In genomic region chr2:23828256-23828980, GRCh38 we compare ENCODE assay signal across 19 cellular contexts.
A peak's percentile ranks its signal among the peaks of the same experiment; 100 is the strongest.
DNase-seq lines count a peak whose midpoint lies in the region; ATAC-seq and TF ChIP-seq lines count a peak whose summit lies in the region.
"Had no signal": no experiment of that assay in that cellular context is flagged by ENCODE, and none has a peak within 500 bp of the region (broad histone marks: within the 10 kb centered on the region; RNA-seq: fewer than 3 reads in every experiment).

No MANE protein-coding gene starts in this region.

- H3K9me3 Mint-ChIP-seq in MCF 10A (ENCODE audit: unreplicated experiment) = no peaks in the 10 kb centered on the region

- H3K4me2 ChIP-seq in smooth muscle cell = no peak overlapping the region
- H3K4me2 ChIP-seq: hepatocyte had no signal

- H3K79me2 ChIP-seq in smooth muscle cell (ENCODE audit: low read depth) = no peaks in the 10 kb centered on the region
- H3K79me2 ChIP-seq: hepatocyte had no signal

- POLR2A ChIA-PET in MCF 10A (lab: Yijun Ruan, JAX) = interaction anchor here (0.6 to 6.2 kb wide), 4 partner anchors 24 to 349 kb away, joined by 3 to 69 read pairs (median 8); partner anchors contain the start of gene ATAD2B

- H2AFZ ChIP-seq in smooth muscle cell (ENCODE audit: low read depth) = no peak overlapping the region
- H2AFZ ChIP-seq: hepatocyte had no signal

- no peak for TF ChIP-seq POLR2A in breast epithelium (IDR thresholded peaks at IDR 0.05)

- H3K9me3 ChIP-seq in breast epithelium = no peaks in the 10 kb centered on the region
- H3K9me3 ChIP-seq in T-helper 17 cell (ENCODE audit: control insufficient read depth, low read length, poor library complexity, severe bottlenecking) = no peaks in the 10 kb centered on the region
- no peaks in the 10 kb centered on the region for H3K9me3 ChIP-seq in smooth muscle cell (replicated peaks; ENCODE audit: low read depth)
- no peaks in the 10 kb centered on the region for H3K9me3 ChIP-seq in effector memory CD4-positive, alpha-beta T cell (ENCODE audit: control insufficient read depth, low read length)
- H3K9me3 ChIP-seq: SJCRH30, uterus had no signal

- H3K36me3 ChIP-seq in breast epithelium (no peaks in the 10 kb centered on the region), smooth muscle cell (ENCODE audit: low read depth) (no peaks in the 10 kb centered on the region)
- H3K36me3 ChIP-seq in effector memory CD4-positive, alpha-beta T cell (ENCODE audit: control insufficient read depth, insufficient read depth, low read length) = peaks cover 6% of the 10 kb centered on the region
- H3K36me3 ChIP-seq: uterus had no signal

- H4K20me1 ChIP-seq in smooth muscle cell (ENCODE audit: low read depth) = no peaks in the 10 kb centered on the region

- H3K27ac Mint-ChIP-seq in MCF 10A (ENCODE audit: low read depth, unreplicated experiment) (peak overlapping the region; percentile 82), T-helper 17 cell (peak overlapping the region; percentile 69)

- DNase-seq in MCF 10A (ENCODE audit: unreplicated experiment) (peak; percentile 21), breast epithelium (ENCODE audit: low spot score in 2 of 2) (no peak), T-helper 17 cell (no peak), epithelial cell of prostate (ENCODE audit: low read depth, low spot score) (no peak), smooth muscle cell (lab: John Stamatoyannopoulos, UW; ENCODE audit: unreplicated experiment) (no peak), NOMO-1 treated with dmso at 0.1 percent for 144 hours (lab: John Stamatoyannopoulos, UW; ENCODE audit: unreplicated experiment) (no peak), SKM-1 (lab: John Stamatoyannopoulos, UW; ENCODE audit: unreplicated experiment) (no peak)
- DNase-seq in effector memory CD4-positive, alpha-beta T cell = no peak
- DNase-seq: activated gamma-delta T cell; dorsolateral prefrontal cortex; EL; NCI-H1930; NCI-H510A; right cardiac atrium; stimulated activated CD4-positive, alpha-beta T cell treated with anti-CD3 and anti-CD28 coated beads, Interleukin-2, amount 100 ng/mL, for 24 hours; substantia nigra; uterus had no signal

- CTCF ChIA-PET in MCF 10A (lab: Yijun Ruan, JAX) = interaction anchor here (0.5 to 3.0 kb wide), 4 partner anchors 24 to 256 kb away, joined by 3 to 17 read pairs (median 4); partner anchors contain the start of genes ATAD2B and TP53I3

- no peak overlapping the region for H3K4me3 ChIP-seq in breast epithelium
- no peak overlapping the region for H3K4me3 ChIP-seq in smooth muscle cell
- H3K4me3 ChIP-seq in effector memory CD4-positive, alpha-beta T cell (ENCODE audit: insufficient read depth, low read depth, low read length, poor library complexity, severe bottlenecking) = no peak overlapping the region
- H3K4me3 ChIP-seq: dorsolateral prefrontal cortex, hepatocyte, SJCRH30, uterus had no signal

- H3K27ac ChIP-seq in breast epithelium (no peak overlapping the region), epithelial cell of prostate (peak overlapping the region; percentile 9), smooth muscle cell (ENCODE audit: low read depth) (peak overlapping the region; percentile 12)
- no peak overlapping the region for H3K27ac ChIP-seq in effector memory CD4-positive, alpha-beta T cell (ENCODE audit: insufficient read depth, low read length, poor library complexity, severe bottlenecking)
- H3K27ac ChIP-seq: dorsolateral prefrontal cortex, hepatocyte, uterus had no signal

- H3K4me1 Mint-ChIP-seq in MCF 10A (ENCODE audit: insufficient read depth, unreplicated experiment) (peaks cover 27% of the 10 kb centered on the region), T-helper 17 cell (peaks cover 9% of the 10 kb centered on the region)

- 41% methylated on average over 1 of the region's 1 CpG for WGBS in smooth muscle cell (ENCODE audit: low lambda C conversion rate)

- H3K36me3 Mint-ChIP-seq in MCF 10A (ENCODE audit: insufficient read depth, unreplicated experiment) (peaks cover 10% of the 10 kb centered on the region), T-helper 17 cell (ENCODE audit: low read depth) (peaks cover 4% of the 10 kb centered on the region)

- H3K27me3 ChIP-seq in breast epithelium = no peaks in the 10 kb centered on the region
- no peaks in the 10 kb centered on the region for H3K27me3 ChIP-seq in smooth muscle cell (ENCODE audit: low read depth)
- no peaks in the 10 kb centered on the region for H3K27me3 ChIP-seq in effector memory CD4-positive, alpha-beta T cell (replicated peaks; ENCODE audit: control insufficient read depth, insufficient read depth, low read length, poor library complexity, severe bottlenecking)
- H3K27me3 ChIP-seq: dorsolateral prefrontal cortex, hepatocyte, SJCRH30, uterus had no signal

- H3K27me3 Mint-ChIP-seq in MCF 10A (ENCODE audit: insufficient read depth, unreplicated experiment) (no peaks in the 10 kb centered on the region), T-helper 17 cell (no peaks in the 10 kb centered on the region)

- H3K9ac ChIP-seq in smooth muscle cell (ENCODE audit: low read depth) = no peak overlapping the region

- no peaks in the 10 kb centered on the region for H3F3A ChIP-seq in smooth muscle cell (ENCODE audit: low read depth)

- intact Hi-C loops in MCF 10A (cut with micrococcal nuclease) (loop anchor here (5.0 to 10.0 kb wide), 2 partner anchors 234 to 336 kb away; no protein-coding TSS in a partner anchor), breast epithelium (cut with DNase I; ENCODE audit: low total_unique reads) (no loop called here)

- TF ChIP-seq CTCF in MCF 10A (IDR thresholded peaks at IDR 0.05; ENCODE audit: unreplicated experiment) = no peak
- no peak for TF ChIP-seq CTCF in breast epithelium (IDR thresholded peaks at IDR 0.05)
- TF ChIP-seq CTCF in smooth muscle cell (IDR thresholded peaks at IDR 0.05; ENCODE audit: borderline replicate concordance, insufficient read depth, poor library complexity, severe bottlenecking) = no peak

- no peak for ATAC-seq in T-helper 17 cell
- ATAC-seq: right cardiac atrium had no signal

- H3K4me1 ChIP-seq in breast epithelium (no peaks in the 10 kb centered on the region), smooth muscle cell (ENCODE audit: low read depth) (no peaks in the 10 kb centered on the region)
- no peaks in the 10 kb centered on the region for H3K4me1 ChIP-seq in effector memory CD4-positive, alpha-beta T cell (ENCODE audit: control insufficient read depth, insufficient read depth, low read length, poor library complexity, severe bottlenecking)
- H3K4me1 ChIP-seq: uterus had no signal

- no TSS peak for BruUV-seq in MCF 10A (replicated peaks; lab: Mats Ljungman, UMichigan)

- H3K4me3 Mint-ChIP-seq in MCF 10A (ENCODE audit: unreplicated experiment) (no peak overlapping the region), T-helper 17 cell (no peak overlapping the region)

Comparison
In these comparisons a context has a peak if more than half of its experiments do, and no peak if none do; other contexts are left out.
1. H3K27ac ChIP-seq: peak in epithelial cell of prostate (single experiment) and smooth muscle cell (single experiment); none in breast epithelium (0 of 2) and effector memory CD4-positive, alpha-beta T cell (single experiment).